ENCODE assay signal across 1 cellular context in the genomic region with DNA sequence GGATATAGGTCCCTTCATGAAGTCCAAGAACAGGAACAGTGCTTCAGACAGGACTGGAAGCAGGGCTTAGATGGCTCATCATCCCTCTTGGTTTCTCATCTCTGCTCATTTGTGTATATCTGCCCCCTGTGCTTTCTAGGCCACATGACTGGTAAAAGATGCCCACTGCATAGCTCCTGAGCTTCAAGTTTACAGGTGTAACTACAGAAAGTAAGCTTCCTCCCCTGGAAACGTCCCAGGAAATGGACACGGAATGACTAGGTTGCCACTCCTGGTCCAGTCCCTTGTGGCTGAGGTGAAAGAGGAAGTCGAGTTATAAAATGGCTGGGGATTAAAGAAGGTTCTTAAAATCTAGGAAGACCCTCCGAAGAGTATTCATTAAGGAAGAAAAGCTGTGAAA.
TF ChIP-seq lines count a peak whose summit lies in the region.

No MANE protein-coding gene starts in this region.

TF ChIP-seq in GM12878, 131 proteins besides CTCF, POLR2A, EP300 and RAD21:
- peak; percentile 57 for TF ChIP-seq EED (IDR thresholded peaks at IDR 0.05; ENCODE audit: low read depth)
- no peak for TF ChIP-seq NFIC (IDR thresholded peaks at IDR 0.05; ENCODE audit: low read depth, low read length)
- TF ChIP-seq ZBED1 (IDR thresholded peaks at IDR 0.05; ENCODE audit: borderline replicate concordance) = no peak
- peak; percentile 58 for TF ChIP-seq SPI1 (IDR thresholded peaks at IDR 0.05; ENCODE audit: borderline replicate concordance, insufficient read depth, low read depth, low read length)
